In genomic region chr2:70011786-70012185, GRCh38 we compare ENCODE assay signal across 28 cellular contexts. TPM values are rescaled to one million over a fixed set of nuclear protein-coding genes. Genes with fewer than 3 reads are reported as not detected.
"Had no signal": no experiment of that assay in that cellular context is flagged by ENCODE, and none has a peak within 500 bp of the region (broad histone marks: within the 10 kb centered on the region; RNA-seq: fewer than 3 reads in every experiment).

No MANE protein-coding gene starts in this region.

- H3K9me3 ChIP-seq: ascending aorta, body of pancreas, SJSA1 had no signal

- H3K27ac ChIP-seq: ascending aorta, body of pancreas, SJSA1 had no signal

- DNase-seq: activated B cell treated with CpG ODN at 0.5 μM for 24 hours; activated CD4-positive, alpha-beta memory T cell treated with anti-CD3 and anti-CD28 coated beads for 36 hours; activated CD4-positive, alpha-beta T cell treated with anti-CD3 and anti-CD28 coated beads for 1 hour; activated CD4-positive, alpha-beta T cell treated with anti-CD3 and anti-CD28 coated beads, Interleukin-2, amount 10 ng/mL, durations not matched to agents 7 days and 5 days; activated naive CD4-positive, alpha-beta T cell; activated naive CD8-positive, alpha-beta T cell treated with anti-CD3 and anti-CD28 coated beads, Interleukin-2, amount 50 U/mL, for 24 hours; activated T-cell treated with anti-CD3 and anti-CD28 coated beads, Interleukin-2, amount 50 U/mL, for 24 hours; amniotic stem cell; body of pancreas; central memory CD4-positive, alpha-beta T cell; Kasumi-1; KBM-7; NCI-H1105 treated with DMSO at 0.1 percent for 48 hours; NCI-H146; NCI-H187 treated with DMSO at 0.1 percent for 48 hours; NCI-H2081 treated with DMSO at 0.1 percent for 48 hours; NCI-H446; NCI-H524; PC-3; SHP77; SW 1271; T-helper 2 cell; T1000 had no signal

- H3K4me3 ChIP-seq: ascending aorta, body of pancreas, SJSA1 had no signal

- H3K36me3 ChIP-seq: SJSA1 had no signal

- H3K27ac Mint-ChIP-seq: activated B cell treated with CpG ODN at 0.5 μM for 24 hours; activated CD4-positive, alpha-beta memory T cell treated with anti-CD3 and anti-CD28 coated beads for 36 hours; activated CD4-positive, alpha-beta T cell treated with anti-CD3 and anti-CD28 coated beads, Interleukin-2, amount 10 ng/mL, durations not matched to agents 7 days and 5 days; activated naive CD4-positive, alpha-beta T cell treated with anti-CD3 and anti-CD28 coated beads, Interleukin-2, amount 50 U/mL, for 24 hours; activated naive CD8-positive, alpha-beta T cell treated with anti-CD3 and anti-CD28 coated beads, Interleukin-2, amount 50 U/mL, for 24 hours; activated T-cell treated with anti-CD3 and anti-CD28 coated beads, Interleukin-2, amount 50 U/mL, for 24 hours; activated T-helper 2 cell treated with anti-CD3 and anti-CD28 coated beads, Interferon-gamma antibody, Interleukin-2, Interleukin-4, amounts not matched to agents 10 μg/mL and 5 μg/mL and 100 μg/mL, durations not matched to agents 14 hours and 24 hours and 36 hours had no signal

- H3K9me3 Mint-ChIP-seq: activated CD4-positive, alpha-beta memory T cell treated with anti-CD3 and anti-CD28 coated beads for 36 hours; activated CD4-positive, alpha-beta T cell treated with anti-CD3 and anti-CD28 coated beads, Interleukin-2, amount 10 ng/mL, durations not matched to agents 7 days and 5 days; activated naive CD4-positive, alpha-beta T cell treated with anti-CD3 and anti-CD28 coated beads, Interleukin-2, amount 50 U/mL, for 24 hours; activated naive CD8-positive, alpha-beta T cell treated with anti-CD3 and anti-CD28 coated beads, Interleukin-2, amount 50 U/mL, for 24 hours; activated T-cell treated with anti-CD3 and anti-CD28 coated beads, Interleukin-2, amount 50 U/mL, for 24 hours; activated T-helper 2 cell treated with anti-CD3 and anti-CD28 coated beads, Interferon-gamma antibody, Interleukin-2, Interleukin-4, amounts not matched to agents 10 μg/mL and 5 μg/mL and 100 μg/mL, durations not matched to agents 14 hours and 24 hours and 36 hours had no signal

- H3K27me3 Mint-ChIP-seq: activated B cell treated with CpG ODN at 0.5 μM for 24 hours; activated CD4-positive, alpha-beta memory T cell treated with anti-CD3 and anti-CD28 coated beads for 36 hours; activated CD4-positive, alpha-beta T cell treated with anti-CD3 and anti-CD28 coated beads, Interleukin-2, amount 10 ng/mL, durations not matched to agents 7 days and 5 days; activated naive CD4-positive, alpha-beta T cell treated with anti-CD3 and anti-CD28 coated beads, Interleukin-2, amount 50 U/mL, for 24 hours; activated naive CD8-positive, alpha-beta T cell treated with anti-CD3 and anti-CD28 coated beads, Interleukin-2, amount 50 U/mL, for 24 hours; activated T-cell treated with anti-CD3 and anti-CD28 coated beads, Interleukin-2, amount 50 U/mL, for 24 hours had no signal

- H3K4me3 Mint-ChIP-seq: activated B cell treated with CpG ODN at 0.5 μM for 24 hours; activated CD4-positive, alpha-beta memory T cell treated with anti-CD3 and anti-CD28 coated beads for 36 hours; activated CD4-positive, alpha-beta T cell treated with anti-CD3 and anti-CD28 coated beads, Interleukin-2, amount 10 ng/mL, durations not matched to agents 7 days and 5 days; activated naive CD4-positive, alpha-beta T cell treated with anti-CD3 and anti-CD28 coated beads, Interleukin-2, amount 50 U/mL, for 24 hours; activated naive CD8-positive, alpha-beta T cell treated with anti-CD3 and anti-CD28 coated beads, Interleukin-2, amount 50 U/mL, for 24 hours; activated T-cell treated with anti-CD3 and anti-CD28 coated beads, Interleukin-2, amount 50 U/mL, for 24 hours had no signal

- H3K27me3 ChIP-seq: ascending aorta, body of pancreas, SJSA1 had no signal

- ATAC-seq: activated naive CD8-positive, alpha-beta T cell treated with anti-CD3 and anti-CD28 coated beads, Interleukin-2, amount 50 U/mL, for 24 hours; body of pancreas; SK-N-SH treated with all-trans-retinoic acid at 6 μM for 48 hours had no signal

- H3K4me1 ChIP-seq: ascending aorta, body of pancreas, SJSA1 had no signal

RNA-seq across cellular contexts. Expression of gene ASPRV1, which starts 50.4 kb away (rescaled TPM):
- total RNA-seq: PC-3 had no signal
